In the genomic region with DNA sequence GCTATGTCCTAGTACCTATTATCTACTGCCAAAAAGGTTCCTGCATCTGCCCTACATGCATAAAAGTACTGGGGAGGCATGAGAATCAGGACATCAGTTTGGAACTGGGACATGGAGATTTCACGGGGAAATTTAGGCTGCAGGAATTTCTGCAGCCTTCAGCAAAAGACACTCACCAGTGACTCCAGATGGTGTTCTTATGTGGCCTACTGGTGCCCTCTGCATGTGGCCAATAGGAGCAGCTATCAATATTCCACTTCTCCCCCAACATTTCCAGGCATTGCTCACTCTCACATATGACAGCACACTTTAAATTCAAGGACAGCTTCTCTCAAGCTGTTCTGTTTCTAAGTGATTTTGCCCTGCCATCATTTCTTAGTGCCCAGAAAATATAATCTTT, we compare ENCODE assay signal across 20 cellular contexts.
DNase-seq lines count a peak whose midpoint lies in the region; ATAC-seq and TF ChIP-seq lines count a peak whose summit lies in the region.
"Had no signal": no experiment of that assay in that cellular context is flagged by ENCODE, and none has a peak within 500 bp of the region (broad histone marks: within the 10 kb centered on the region; RNA-seq: fewer than 3 reads in every experiment).

No MANE protein-coding gene starts in this region.

- H3K4me1 ChIP-seq in right cardiac atrium (ENCODE audit: control insufficient read depth, insufficient read depth, low read length) = peaks cover 6% of the 10 kb centered on the region
- H3K4me1 ChIP-seq in esophagus muscularis mucosa = peaks cover 11 to 35% (median 29%) of the 10 kb centered on the region in 4 donors

- peak overlapping the region; percentile 37 for H3K27ac ChIP-seq in right cardiac atrium (ENCODE audit: low read length)
- H3K27ac ChIP-seq in esophagus muscularis mucosa (replicated peaks in 1 of 4) = peak overlapping the region in 3 of 4 donors; percentile 29 to 57 (median 57)
- H3K27ac ChIP-seq: thoracic aorta had no signal

- no peaks in the 10 kb centered on the region for H3K27me3 ChIP-seq in right cardiac atrium (ENCODE audit: control insufficient read depth, insufficient read depth)
- H3K27me3 ChIP-seq in esophagus muscularis mucosa = no peaks in the 10 kb centered on the region

- WGBS in right cardiac atrium = 60% methylated on average over 1 of the region's 1 CpG
- 73% methylated on average over 1 of the region's 1 CpG for WGBS in esophagus muscularis mucosa

- ATAC-seq in right cardiac atrium = peak in 1 of 2 donors; percentile 64
- ATAC-seq in GM18505 (IDR thresholded peaks at IDR 0.05; ENCODE audit: unreplicated experiment) = no peak
- ATAC-seq in GM18907 (IDR thresholded peaks at IDR 0.05; ENCODE audit: unreplicated experiment) = no peak
- ATAC-seq in HG02884 (IDR thresholded peaks at IDR 0.05; ENCODE audit: unreplicated experiment) = no peak
- ATAC-seq: activated T-helper 17 cell treated with anti-CD3 and anti-CD28 coated beads, Interleukin-2, amount 50 U/mL, for 72 hours; esophagus mucosa; stimulated activated memory B cell treated with anti-CD40 and anti-IgM and Interleukin-4, amounts not matched to agents 10 μg/mL and 1 μg/mL and 100 μg/mL, for 72 hours had no signal

- no peak for TF ChIP-seq EP300 in esophagus muscularis mucosa (IDR thresholded peaks at IDR 0.05)

- no peaks in the 10 kb centered on the region for H3K9me3 ChIP-seq in right cardiac atrium (ENCODE audit: control insufficient read depth, low read length)
- H3K9me3 ChIP-seq in esophagus muscularis mucosa = no peaks in the 10 kb centered on the region
- H3K9me3 ChIP-seq: thoracic aorta had no signal

- DNase-seq in right cardiac atrium (no peak), cardiac septum (ENCODE audit: low spot score) (no peak), NCI-H1694 treated with DMSO at 0.1 percent for 48 hours (lab: John Stamatoyannopoulos, UW) (peak; percentile 33), esophagus muscularis mucosa (ENCODE audit: extremely low spot score) (no peak), DMS79 (lab: John Stamatoyannopoulos, UW) (no peak)
- DNase-seq: activated CD4-positive, alpha-beta T cell treated with anti-CD3 and anti-CD28 coated beads, Interleukin-2, amount 10 ng/mL, durations not matched to agents 24 days and 14 days; effector CD8-positive, alpha-beta T cell; EL; left cardiac atrium; MV-4-11; NCI-H2029; NCI-H510A; nephron progenitor cell had no signal

- no peak for TF ChIP-seq POLR2A in esophagus muscularis mucosa (IDR thresholded peaks at IDR 0.05; ENCODE audit: low read depth)
- no peak for TF ChIP-seq POLR2A in GM18505 (IDR thresholded peaks at IDR 0.05; ENCODE audit: borderline replicate concordance, extremely low read depth, insufficient read depth, insufficient read length)

- TF ChIP-seq CTCF in esophagus muscularis mucosa (IDR thresholded peaks at IDR 0.05) = no peak

- H3K4me3 ChIP-seq in right cardiac atrium (ENCODE audit: low read length) (no peak overlapping the region), esophagus muscularis mucosa (no peak overlapping the region)
- H3K4me3 ChIP-seq: thoracic aorta had no signal

- no peaks in the 10 kb centered on the region for H3K36me3 ChIP-seq in esophagus muscularis mucosa
- H3K36me3 ChIP-seq: thoracic aorta had no signal

- intact Hi-C loops in right cardiac atrium (cut with DNase I) (loop anchor here in 1 of 4 donors (10.0 kb wide), 1 partner anchor 214 kb away; no protein-coding TSS in a partner anchor), cardiac septum (cut with DNase I) (no loop called here), esophagus muscularis mucosa (cut with DNase I) (no loop called here)
